2 cellular contexts compared by ENCODE assay signal in the genomic region with DNA sequence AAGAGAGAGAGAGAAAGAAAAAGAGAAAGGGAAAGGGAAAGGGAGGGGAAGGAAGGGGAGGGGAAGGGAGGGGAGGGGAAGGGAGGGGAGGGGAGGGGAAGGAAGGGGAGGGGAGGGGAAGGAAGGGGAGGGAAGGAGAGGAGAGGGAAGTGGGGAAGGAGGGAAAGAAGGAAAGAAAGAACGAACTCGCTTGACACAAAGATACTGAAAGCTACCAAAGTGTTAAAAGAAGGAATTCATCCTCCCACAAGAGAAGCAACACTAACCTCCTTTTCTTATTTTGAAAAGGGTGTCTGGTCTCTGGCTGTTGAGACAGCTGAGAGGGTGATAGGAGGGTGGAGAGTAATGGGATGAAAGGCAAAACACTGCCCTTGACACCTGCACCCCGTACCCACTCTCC.
"Had no signal": no experiment of that assay in that cellular context is flagged by ENCODE, and none has a peak within 500 bp of the region (broad histone marks: within the 10 kb centered on the region; RNA-seq: fewer than 3 reads in every experiment).

No MANE protein-coding gene starts in this region.

- H3K4me1 ChIP-seq: SJCRH30 had no signal

- H3K9me3 ChIP-seq: SJCRH30 had no signal

- ATAC-seq: SK-N-SH treated with all-trans-retinoic acid at 6 μM for 48 hours had no signal

- H3K27me3 ChIP-seq: SJCRH30 had no signal

- H3K36me3 ChIP-seq: SJCRH30 had no signal

- H3K27ac ChIP-seq: SJCRH30 had no signal

- H3K4me3 ChIP-seq: SJCRH30 had no signal
